12 cellular contexts compared by ENCODE assay signal in genomic region chr14:71466251-71466650, GRCh38.
"Had no signal": no experiment of that assay in that cellular context is flagged by ENCODE, and none has a peak within 500 bp of the region (broad histone marks: within the 10 kb centered on the region; RNA-seq: fewer than 3 reads in every experiment).

No MANE protein-coding gene starts in this region.

- H3K4me3 Mint-ChIP-seq: activated CD8-positive, alpha-beta T cell treated with anti-CD3 and anti-CD28 coated beads for 36 hours; activated naive CD8-positive, alpha-beta T cell treated with anti-CD3 and anti-CD28 coated beads, Interleukin-2, amount 10 ng/mL, durations not matched to agents 7 days and 5 days; activated T-cell treated with anti-CD3 and anti-CD28 coated beads, Interleukin-2, amount 50 U/mL, for 72 hours; naive thymus-derived CD8-positive, alpha-beta T cell had no signal

- H3K36me3 ChIP-seq: stomach, thyroid gland, vagina had no signal

- H3K4me3 ChIP-seq: lung, stomach, thyroid gland, vagina had no signal

- H3K27me3 ChIP-seq: stomach, thyroid gland, vagina had no signal

- H3K9me3 ChIP-seq: thyroid gland, vagina had no signal

- ATAC-seq: activated CD8-positive, alpha-beta T cell treated with anti-CD3 and anti-CD28 coated beads for 36 hours; activated T-cell treated with anti-CD3 and anti-CD28 coated beads, Interleukin-2, amount 50 U/mL, for 72 hours; naive thymus-derived CD8-positive, alpha-beta T cell had no signal

- DNase-seq: activated CD8-positive, alpha-beta memory T cell treated with anti-CD3 and anti-CD28 coated beads, Interleukin-2, amount 50 U/mL, for 4 hours; activated CD8-positive, alpha-beta T cell treated with anti-CD3 and anti-CD28 coated beads for 36 hours; activated gamma-delta T cell treated with Interleukin-2 at 50 U/mL for 16 hours; activated naive CD8-positive, alpha-beta T cell treated with anti-CD3 and anti-CD28 coated beads, Interleukin-2, amount 10 ng/mL, durations not matched to agents 7 days and 5 days; activated T-cell treated with anti-CD3 and anti-CD28 coated beads, Interleukin-2, amount 50 U/mL, for 72 hours; dermis blood vessel endothelial cell; naive thymus-derived CD8-positive, alpha-beta T cell; stimulated activated CD4-positive, alpha-beta T cell treated with anti-CD3 and anti-CD28 coated beads, Interleukin-4, amount 100 ng/mL, for 4 hours; stomach; thyroid gland had no signal

- H3K4me1 ChIP-seq: vagina had no signal

- H3K27ac ChIP-seq: stomach, thyroid gland, vagina had no signal

- H3K27me3 Mint-ChIP-seq: activated CD8-positive, alpha-beta T cell treated with anti-CD3 and anti-CD28 coated beads for 36 hours; activated naive CD8-positive, alpha-beta T cell treated with anti-CD3 and anti-CD28 coated beads, Interleukin-2, amount 10 ng/mL, durations not matched to agents 7 days and 5 days; naive thymus-derived CD8-positive, alpha-beta T cell had no signal

- H3K27ac Mint-ChIP-seq: activated CD8-positive, alpha-beta T cell treated with anti-CD3 and anti-CD28 coated beads for 36 hours; activated naive CD8-positive, alpha-beta T cell treated with anti-CD3 and anti-CD28 coated beads, Interleukin-2, amount 10 ng/mL, durations not matched to agents 7 days and 5 days; activated T-cell treated with anti-CD3 and anti-CD28 coated beads, Interleukin-2, amount 50 U/mL, for 72 hours; naive thymus-derived CD8-positive, alpha-beta T cell had no signal
